In genomic region chr6:42229720-42230119, GRCh38 we compare ENCODE assay signal across 20 cellular contexts. TPM values are rescaled to one million over a fixed set of nuclear protein-coding genes. Genes with fewer than 3 reads are reported as not detected.
DNase-seq lines count a peak whose midpoint lies in the region; ATAC-seq, FAIRE-seq and TF ChIP-seq lines count a peak whose summit lies in the region.
"Had no signal": no experiment of that assay in that cellular context is flagged by ENCODE, and none has a peak within 500 bp of the region (broad histone marks: within the 10 kb centered on the region; RNA-seq: fewer than 3 reads in every experiment).

No MANE protein-coding gene starts in this region.

- no peak for TF ChIP-seq RAD21 in GM12878 (IDR thresholded peaks at IDR 0.05; ENCODE audit: insufficient read depth, low read depth, low read length)

- no peak for DNase-seq in activated CD4-positive, alpha-beta T cell treated with anti-CD3 and anti-CD28 coated beads for 36 hours
- DNase-seq in activated CD4-positive, alpha-beta T cell treated with anti-CD3 and anti-CD28 coated beads for 48 hours = no peak
- DNase-seq in stimulated activated naive CD8-positive, alpha-beta T cell treated with anti-CD3 and anti-CD28 coated beads, Interleukin-15, amount 100 ng/mL, for 72 hours = no peak
- no peak for DNase-seq in GM12878 (ENCODE audit: low read depth, low spot score)
- DNase-seq in type B pancreatic cell (ENCODE audit: extremely low spot score, unreplicated experiment) = no peak
- no peak for DNase-seq in UCSD-AML1 (lab: John Stamatoyannopoulos, UW; ENCODE audit: unreplicated experiment)
- DNase-seq in GM10266 (ENCODE audit: extremely low spot score) = no peak
- DNase-seq: 8988T; CD4-positive, alpha-beta memory T cell; DMS79 treated with DMSO at 0.1 percent for 48 hours; GOT3; MG63; NCI-H1092; NCI-H2081 treated with DMSO at 0.1 percent for 48 hours; NCI-H510A treated with DMSO at 0.1 percent for 48 hours; SHP77 had no signal

- no peak overlapping the region for H3K4me3 Mint-ChIP-seq in activated CD4-positive, alpha-beta T cell treated with anti-CD3 and anti-CD28 coated beads for 36 hours
- H3K4me3 Mint-ChIP-seq in stimulated activated naive CD8-positive, alpha-beta T cell treated with anti-CD3 and anti-CD28 coated beads, Interleukin-15, Interleukin-2, amounts not matched to agents 100 ng/mL and 50 ng/mL, for 24 hours = no peak overlapping the region
- no peak overlapping the region for H3K4me3 Mint-ChIP-seq in stimulated activated naive CD8-positive, alpha-beta T cell treated with anti-CD3 and anti-CD28 coated beads, Interleukin-15, amount 100 ng/mL, for 72 hours
- H3K4me3 Mint-ChIP-seq in type B pancreatic cell = no peak overlapping the region
- H3K4me3 Mint-ChIP-seq: CD4-positive, alpha-beta memory T cell had no signal

- 71% methylated on average over 5 of the region's 5 CpGs for whole genome bisulfite sequencing in GM12878 (ENCODE audit: insufficient coverage, insufficient replicate concordance, low lambda C conversion rate, missing lambda C conversion rate)

- H3K9me3 Mint-ChIP-seq in activated CD4-positive, alpha-beta T cell treated with anti-CD3 and anti-CD28 coated beads for 36 hours (ENCODE audit: low read depth) = no peaks in the 10 kb centered on the region
- H3K9me3 Mint-ChIP-seq in stimulated activated naive CD8-positive, alpha-beta T cell treated with anti-CD3 and anti-CD28 coated beads, Interleukin-15, Interleukin-2, amounts not matched to agents 100 ng/mL and 50 ng/mL, for 24 hours = no peaks in the 10 kb centered on the region
- no peaks in the 10 kb centered on the region for H3K9me3 Mint-ChIP-seq in stimulated activated naive CD8-positive, alpha-beta T cell treated with anti-CD3 and anti-CD28 coated beads, Interleukin-15, amount 100 ng/mL, for 72 hours
- H3K9me3 Mint-ChIP-seq in type B pancreatic cell = no peaks in the 10 kb centered on the region
- H3K9me3 Mint-ChIP-seq: CD4-positive, alpha-beta memory T cell had no signal

- FAIRE-seq in GM12878 (lab: Jason Lieb, UNC) = no peak
- FAIRE-seq: GM12892, RCC 7860 had no signal

- H2AFZ ChIP-seq in GM12878 (ENCODE audit: control insufficient read depth, low read depth, low read length) = no peak overlapping the region

- no peaks in the 10 kb centered on the region for H3K36me3 ChIP-seq in GM12878 (ENCODE audit: control insufficient read depth in 2 of 2, insufficient read depth in 2 of 2, low read length in 1 of 2)
- H3K36me3 ChIP-seq: MG63 had no signal

- in situ Hi-C loops in GM12878 (cut with MboI) = no loop called here

- no peak for TF ChIP-seq EP300 in GM12878 (IDR thresholded peaks at IDR 0.05; ENCODE audit: borderline replicate concordance in 1 of 2, control insufficient read depth in 1 of 2, low read depth in 2 of 2, low read length in 2 of 2)

- no peak overlapping the region for H3K9ac ChIP-seq in GM12878 (ENCODE audit: control insufficient read depth, insufficient read depth, low read length)

- H3K36me3 Mint-ChIP-seq in activated CD4-positive, alpha-beta T cell treated with anti-CD3 and anti-CD28 coated beads for 36 hours (ENCODE audit: low read depth) = peaks cover 7% of the 10 kb centered on the region
- H3K36me3 Mint-ChIP-seq in stimulated activated naive CD8-positive, alpha-beta T cell treated with anti-CD3 and anti-CD28 coated beads, Interleukin-15, Interleukin-2, amounts not matched to agents 100 ng/mL and 50 ng/mL, for 24 hours (ENCODE audit: low read depth) = no peaks in the 10 kb centered on the region
- peaks cover 7% of the 10 kb centered on the region for H3K36me3 Mint-ChIP-seq in type B pancreatic cell

- H3K4me1 Mint-ChIP-seq in activated CD4-positive, alpha-beta T cell treated with anti-CD3 and anti-CD28 coated beads for 36 hours = peaks cover 8% of the 10 kb centered on the region
- H3K4me1 Mint-ChIP-seq in stimulated activated naive CD8-positive, alpha-beta T cell treated with anti-CD3 and anti-CD28 coated beads, Interleukin-15, Interleukin-2, amounts not matched to agents 100 ng/mL and 50 ng/mL, for 24 hours (ENCODE audit: low read depth) = peaks cover 14% of the 10 kb centered on the region
- peaks cover 2% of the 10 kb centered on the region for H3K4me1 Mint-ChIP-seq in stimulated activated naive CD8-positive, alpha-beta T cell treated with anti-CD3 and anti-CD28 coated beads, Interleukin-15, amount 100 ng/mL, for 72 hours
- H3K4me1 Mint-ChIP-seq in type B pancreatic cell (ENCODE audit: unreplicated experiment) = peaks cover 16% of the 10 kb centered on the region

- no peaks in the 10 kb centered on the region for H3K27me3 ChIP-seq in GM12878 (replicated peaks in 1 of 2; ENCODE audit: control insufficient read depth in 2 of 2, insufficient read depth in 2 of 2, low read length in 1 of 2)
- H3K27me3 ChIP-seq: MG63 had no signal

- no peak overlapping the region for H3K4me2 ChIP-seq in GM12878 (ENCODE audit: control insufficient read depth, insufficient read depth)

- H3K4me3 ChIP-seq in GM12878 = no peak overlapping the region
- H3K4me3 ChIP-seq: MG63 had no signal

- intact Hi-C loops in activated CD4-positive, alpha-beta T cell treated with anti-CD3 and anti-CD28 coated beads for 36 hours (cut with DNase I, micrococcal nuclease) = no loop called here
- intact Hi-C loops in GM12878 (cut with micrococcal nuclease; ENCODE audit: unreplicated experiment) = no loop called here

- SMC1A ChIA-PET in GM12878 (lab: Charles Lee; ENCODE audit: uncharacterized antibody, unreplicated experiment) = interaction anchor here (0.8 to 2.2 kb wide), 8 partner anchors 11 to 318 kb away, joined by 3 to 15 read pairs (median 4); no protein-coding TSS in a partner anchor

- H3K27ac ChIP-seq in GM12878 (ENCODE audit: control insufficient read depth, insufficient read depth) = no peak overlapping the region

- H3K27ac Mint-ChIP-seq in activated CD4-positive, alpha-beta T cell treated with anti-CD3 and anti-CD28 coated beads for 36 hours = peak overlapping the region; percentile 5
- peak overlapping the region; percentile 49 for H3K27ac Mint-ChIP-seq in stimulated activated naive CD8-positive, alpha-beta T cell treated with anti-CD3 and anti-CD28 coated beads, Interleukin-15, Interleukin-2, amounts not matched to agents 100 ng/mL and 50 ng/mL, for 24 hours
- H3K27ac Mint-ChIP-seq in stimulated activated naive CD8-positive, alpha-beta T cell treated with anti-CD3 and anti-CD28 coated beads, Interleukin-15, amount 100 ng/mL, for 72 hours = no peak overlapping the region
- H3K27ac Mint-ChIP-seq in type B pancreatic cell = peak overlapping the region; percentile 81

- CTCF ChIA-PET in activated CD4-positive, alpha-beta T cell treated with anti-CD3 and anti-CD28 coated beads for 36 hours (lab: Charles Lee) = interaction anchor here (0.7 to 2.2 kb wide), 3 partner anchors 15 to 652 kb away, joined by 3 to 13 read pairs (median 6); no protein-coding TSS in a partner anchor
- CTCF ChIA-PET in GM12878 (lab: Yijun Ruan, JAX) = interaction anchor here (0.6 to 7.1 kb wide), 12 partner anchors 15 to 395 kb away, joined by 3 to 68 read pairs (median 4); partner anchors contain the start of gene MRPS10

- POLR2A ChIA-PET in activated CD4-positive, alpha-beta T cell treated with anti-CD3 and anti-CD28 coated beads for 36 hours (lab: Charles Lee) = no interaction called here
- POLR2A ChIA-PET in GM12878 (lab: Charles Lee) = interaction anchor here (0.5 kb wide), 1 partner anchor 37 kb away, joined by 5 read pairs; no protein-coding TSS in a partner anchor

- H3K27me3 Mint-ChIP-seq in activated CD4-positive, alpha-beta T cell treated with anti-CD3 and anti-CD28 coated beads for 36 hours = no peaks in the 10 kb centered on the region
- H3K27me3 Mint-ChIP-seq in stimulated activated naive CD8-positive, alpha-beta T cell treated with anti-CD3 and anti-CD28 coated beads, Interleukin-15, Interleukin-2, amounts not matched to agents 100 ng/mL and 50 ng/mL, for 24 hours = no peaks in the 10 kb centered on the region
- no peaks in the 10 kb centered on the region for H3K27me3 Mint-ChIP-seq in stimulated activated naive CD8-positive, alpha-beta T cell treated with anti-CD3 and anti-CD28 coated beads, Interleukin-15, amount 100 ng/mL, for 72 hours
- no peaks in the 10 kb centered on the region for H3K27me3 Mint-ChIP-seq in type B pancreatic cell
- H3K27me3 Mint-ChIP-seq: CD4-positive, alpha-beta memory T cell had no signal

- H3K79me2 ChIP-seq in GM12878 (ENCODE audit: control insufficient read depth, insufficient read depth, low read length) = no peaks in the 10 kb centered on the region

- H3K4me1 ChIP-seq in GM12878 (ENCODE audit: control insufficient read depth, insufficient read depth, low read length) = no peaks in the 10 kb centered on the region; the same call in 1 of the 2 replicates

- no peaks in the 10 kb centered on the region for H3K9me3 ChIP-seq in GM12878 (replicated peaks; ENCODE audit: control insufficient read depth, insufficient read depth, low read length)
- H3K9me3 ChIP-seq: MG63 had no signal

- no TSS peak for BruUV-seq in GM12878 (replicated peaks; lab: Mats Ljungman, UMichigan)

- ATAC-seq in activated CD4-positive, alpha-beta T cell treated with anti-CD3 and anti-CD28 coated beads for 36 hours = no peak
- no peak for ATAC-seq in stimulated activated naive CD8-positive, alpha-beta T cell treated with anti-CD3 and anti-CD28 coated beads, Interleukin-15, amount 100 ng/mL, for 72 hours
- no peak for ATAC-seq in GM12878

- RAD21 ChIA-PET in GM12878 (lab: Charles Lee; ENCODE audit: unreplicated experiment) = interaction anchor here (0.7 to 4.3 kb wide), 7 partner anchors 16 to 318 kb away, joined by 3 to 17 read pairs (median 4); no protein-coding TSS in a partner anchor

- no peak for TF ChIP-seq POLR2A in GM12878 (IDR thresholded peaks at IDR 0.05; ENCODE audit: low read depth, low read length)

- H4K20me1 ChIP-seq in GM12878 (ENCODE audit: control insufficient read depth, insufficient read depth) = no peaks in the 10 kb centered on the region

- TF ChIP-seq CTCF in GM12878 (IDR thresholded peaks at IDR 0.05 in 2 of 3, conservative IDR thresholded peaks at IDR 0.05 in 1 of 3; ENCODE audit: control insufficient read depth in 2 of 3, extremely low read depth in 1 of 3, insufficient read depth in 1 of 3, low read depth in 3 of 3, low read length in 3 of 3) (no peak), type B pancreatic cell (conservative IDR thresholded peaks at IDR 0.05) (no peak), GM10266 (IDR thresholded peaks at IDR 0.05; ENCODE audit: control insufficient read depth, insufficient read depth, low read depth, missing control alignments) (no peak)

RNA-seq across cellular contexts. Expression of gene MRPS10, which starts 12.1 kb away (rescaled TPM):
- total RNA-seq in activated CD4-positive, alpha-beta T cell treated with anti-CD3 and anti-CD28 coated beads for 36 hours = 10 to 100 TPM; 35.2 to 36.2 TPM
- total RNA-seq in GM12878 (2013; cell fraction: nucleolus; rRNA removed) = 31.4 and 32.3 TPM in 2 replicates
- 35.4 and 41.7 TPM in 2 replicates for total RNA-seq in GM12878 (2014; rRNA removed)
- 48.3 and 49.2 TPM in 2 replicates for total RNA-seq in GM12878 (2014; rRNA removed; fragmentation: Illumina TruSeq; extraction: Trizol)
- total RNA-seq in GM12878 (2021) = 26.3 and 28.5 TPM in 2 replicates
- polyA plus RNA-seq in GM12878 (2011; ENCODE audit: low read depth) = 11.5 TPM
- 49.0 and 63.6 TPM in 2 replicates for polyA plus RNA-seq in GM12878 (2011; rRNA removed)
- 21.9 and 22.6 TPM in 2 replicates for polyA plus RNA-seq in GM12878 (2011; cell fraction: cytosol; rRNA removed)
- polyA plus RNA-seq in GM12878 (2011; cell fraction: nucleus; rRNA removed) = 9.2 and 10.4 TPM in 2 replicates
- 22.1 and 22.6 TPM in 2 replicates for polyA plus RNA-seq in GM12878 (2012)
- 56.9 and 66.2 TPM in 2 replicates for polyA plus RNA-seq in GM12878 (2014; fragmentation: Illumina TruSeq; extraction: Trizol)
- 10 to 100 TPM; 70.4 to 83.3 TPM for polyA plus RNA-seq in GM12878 (2014; fragmentation: Nextera tagmentation; extraction: Ambion mirVana)
- 36.8 and 46.5 TPM in 2 replicates for polyA plus RNA-seq in GM12878 (2014; rRNA removed)
- polyA plus RNA-seq in GM12878 (2016; fragmentation: Nextera tagmentation; extraction: Ambion mirVana) = 10 to 100 TPM; 56.6 to 58.5 TPM
- 12.9 and 16.2 TPM in 2 replicates for polyA minus RNA-seq in GM12878 (2011; rRNA and poly(A)+ RNA removed)
- 5.4 and 5.6 TPM in 2 replicates for polyA minus RNA-seq in GM12878 (2011; cell fraction: cytosol; rRNA and poly(A)+ RNA removed)
- polyA minus RNA-seq in GM12878 (2011; cell fraction: nucleus; rRNA and poly(A)+ RNA removed) = 4.1 and 5.7 TPM in 2 replicates
- total RNA-seq in type B pancreatic cell (ENCODE audit: low replicate concordance) = 27.3 and 29.0 TPM in 2 replicates

RNA-seq across cellular contexts. Expression of gene GUCA1B, which starts 35.0 kb away (rescaled TPM):
- 1 to 10 TPM; 1.0 to 1.5 TPM for total RNA-seq in activated CD4-positive, alpha-beta T cell treated with anti-CD3 and anti-CD28 coated beads for 36 hours
- 2.9 TPM in 2 replicates for total RNA-seq in GM12878 (2013; cell fraction: nucleolus; rRNA removed)
- total RNA-seq in GM12878 (2014; rRNA removed) (0.34 TPM in 1 of 2 replicates, not detected in the other), GM12878 (2014; rRNA removed; fragmentation: Illumina TruSeq; extraction: Trizol) (0.45 and 0.69 TPM in 2 replicates), GM12878 (2021) (0.48 and 0.51 TPM in 2 replicates), type B pancreatic cell (ENCODE audit: low replicate concordance) (0.67 and 1.1 TPM in 2 replicates)
- polyA plus RNA-seq in GM12878 (2011; ENCODE audit: low read depth) = not detected
- polyA plus RNA-seq in GM12878 (2011; rRNA removed) (0.40 and 0.41 TPM in 2 replicates), GM12878 (2014; fragmentation: Illumina TruSeq; extraction: Trizol) (0.41 and 0.50 TPM in 2 replicates), GM12878 (2014; fragmentation: Nextera tagmentation; extraction: Ambion mirVana) (under 1 TPM in 1 of 2 experiments, not detected in 1; 0.05 TPM), GM12878 (2014; rRNA removed) (0.23 and 0.35 TPM in 2 replicates), GM12878 (2016; fragmentation: Nextera tagmentation; extraction: Ambion mirVana) (not detected)
- 0.31 and 0.42 TPM in 2 replicates for polyA plus RNA-seq in GM12878 (2011; cell fraction: cytosol; rRNA removed)
- 0.81 and 1.2 TPM in 2 replicates for polyA plus RNA-seq in GM12878 (2011; cell fraction: nucleus; rRNA removed)
- polyA plus RNA-seq in GM12878 (2012) = 0.10 and 0.28 TPM in 2 replicates
- not detected in 2 replicates for polyA minus RNA-seq in GM12878 (2011; rRNA and poly(A)+ RNA removed)
- 1.5 TPM in 1 of 2 replicates, not detected in the other for polyA minus RNA-seq in GM12878 (2011; cell fraction: cytosol; rRNA and poly(A)+ RNA removed)
- 0.24 TPM in 1 of 2 replicates, not detected in the other for polyA minus RNA-seq in GM12878 (2011; cell fraction: nucleus; rRNA and poly(A)+ RNA removed)
- total RNA-seq: G401 had no signal

RNA-seq across cellular contexts. Expression of gene GUCA1A, which starts 56.6 kb away (rescaled TPM):
- not detected for total RNA-seq in activated CD4-positive, alpha-beta T cell treated with anti-CD3 and anti-CD28 coated beads for 36 hours
- total RNA-seq in GM12878 (2013; cell fraction: nucleolus; rRNA removed) = not detected in 2 replicates
- total RNA-seq in GM12878 (2014; rRNA removed) (not detected in 2 replicates), GM12878 (2014; rRNA removed; fragmentation: Illumina TruSeq; extraction: Trizol) (not detected in 2 replicates), GM12878 (2021) (not detected in 2 replicates), type B pancreatic cell (ENCODE audit: low replicate concordance) (0.41 and 0.57 TPM in 2 replicates)
- not detected for polyA plus RNA-seq in GM12878 (2011; ENCODE audit: low read depth)
- polyA plus RNA-seq in GM12878 (2011; rRNA removed) (not detected in 2 replicates), GM12878 (2014; fragmentation: Illumina TruSeq; extraction: Trizol) (not detected in 2 replicates), GM12878 (2014; fragmentation: Nextera tagmentation; extraction: Ambion mirVana) (not detected), GM12878 (2014; rRNA removed) (not detected in 2 replicates), GM12878 (2016; fragmentation: Nextera tagmentation; extraction: Ambion mirVana) (not detected)
- not detected in 2 replicates for polyA plus RNA-seq in GM12878 (2011; cell fraction: cytosol; rRNA removed)
- polyA plus RNA-seq in GM12878 (2011; cell fraction: nucleus; rRNA removed) = not detected in 2 replicates
- not detected in 2 replicates for polyA plus RNA-seq in GM12878 (2012)
- polyA minus RNA-seq in GM12878 (2011; rRNA and poly(A)+ RNA removed) = not detected in 2 replicates
- not detected in 2 replicates for polyA minus RNA-seq in GM12878 (2011; cell fraction: cytosol; rRNA and poly(A)+ RNA removed)
- polyA minus RNA-seq in GM12878 (2011; cell fraction: nucleus; rRNA and poly(A)+ RNA removed) = not detected in 2 replicates
- total RNA-seq: CD4-positive, alpha-beta memory T cell; G401 had no signal
- polyA plus RNA-seq: CD4-positive, alpha-beta memory T cell had no signal

Comparison
In these comparisons a context has a peak if more than half of its experiments do, and no peak if none do; other contexts are left out.
1. H3K27ac Mint-ChIP-seq: peak in activated CD4-positive, alpha-beta T cell treated with anti-CD3 and anti-CD28 coated beads for 36 hours (single experiment), stimulated activated naive CD8-positive, alpha-beta T cell treated with anti-CD3 and anti-CD28 coated beads, Interleukin-15, Interleukin-2, amounts not matched to agents 100 ng/mL and 50 ng/mL, for 24 hours (single experiment) and type B pancreatic cell (single experiment); none in stimulated activated naive CD8-positive, alpha-beta T cell treated with anti-CD3 and anti-CD28 coated beads, Interleukin-15, amount 100 ng/mL, for 72 hours (0 of 2).